In genomic region chr1:155251566-155251965, GRCh38 we compare ENCODE assay signal across 1 cellular context.
TF ChIP-seq lines count a peak whose summit lies in the region.

No MANE protein-coding gene starts in this region.

TF ChIP-seq in HCT116, 20 proteins besides CTCF, POLR2A, EP300 and RAD21:
- TF ChIP-seq MAX (IDR thresholded peaks at IDR 0.05) (no peak), ELF1 (IDR thresholded peaks at IDR 0.05; ENCODE audit: borderline replicate concordance, low read depth) (no peak), CBX3 (IDR thresholded peaks at IDR 0.05; ENCODE audit: low read depth) (no peak), EZH2phosphoT487 (IDR thresholded peaks at IDR 0.05; ENCODE audit: borderline replicate concordance) (no peak), POLR2AphosphoS5 (IDR thresholded peaks at IDR 0.05; ENCODE audit: low read depth, low read length) (no peak), ZFX (IDR thresholded peaks at IDR 0.05) (no peak), ZBTB33 (IDR thresholded peaks at IDR 0.05; ENCODE audit: extremely low read depth, insufficient replicate concordance, low read length) (no peak), TCF7L2 (IDR thresholded peaks at IDR 0.05; ENCODE audit: borderline replicate concordance, extremely low read depth, insufficient read depth, insufficient read length) (no peak), ZNF274 (IDR thresholded peaks at IDR 0.05; ENCODE audit: low read depth, low read length) (no peak)
